19 cellular contexts compared by ENCODE assay signal in the genomic region with DNA sequence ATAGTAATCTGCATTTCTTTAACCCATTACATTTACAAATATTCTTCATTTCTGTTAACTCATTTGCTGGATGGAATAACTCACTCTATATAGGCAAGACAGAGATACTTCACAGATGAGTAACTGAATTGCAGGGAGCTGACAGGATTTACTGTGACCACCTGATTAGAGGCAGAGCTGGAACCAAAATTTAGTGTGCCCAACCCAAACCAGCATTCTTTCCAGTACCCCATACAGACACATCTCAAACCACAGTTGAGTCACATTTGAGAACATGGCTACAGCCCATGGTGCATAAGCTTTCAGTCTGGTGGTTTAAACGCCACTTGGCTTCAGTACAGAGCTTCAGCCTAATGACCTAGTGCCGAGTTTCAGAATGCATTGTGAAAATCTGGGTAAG.
DNase-seq lines count a peak whose midpoint lies in the region; ATAC-seq, FAIRE-seq and TF ChIP-seq lines count a peak whose summit lies in the region.
"Had no signal": no experiment of that assay in that cellular context is flagged by ENCODE, and none has a peak within 500 bp of the region (broad histone marks: within the 10 kb centered on the region; RNA-seq: fewer than 3 reads in every experiment).

No MANE protein-coding gene starts in this region.

- intact Hi-C loops in tibial artery (cut with DNase I; ENCODE audit: low total_unique reads), result no loop called here

- H3K36me3 ChIP-seq in BJ (ENCODE audit: control insufficient read depth, insufficient read depth, low read length) (no peaks in the 10 kb centered on the region), tibial artery (no peaks in the 10 kb centered on the region)
- H3K36me3 ChIP-seq: spleen, stomach had no signal

- POLR2A ChIA-PET in BJ (lab: Charles Lee), result interaction anchor here (0.7 kb wide), 2 partner anchors 123 to 328 kb away, joined by 3 to 8 read pairs; no protein-coding TSS in a partner anchor

- H3K27ac ChIP-seq in tibial artery, result no peak overlapping the region
- H3K27ac ChIP-seq: spleen, stomach had no signal

- CTCF ChIA-PET in BJ (lab: Yijun Ruan, JAX), result interaction anchor here (0.7 to 1.5 kb wide), 6 partner anchors 13 to 287 kb away, joined by 3 to 7 read pairs (median 4); no protein-coding TSS in a partner anchor

- H3K4me3 ChIP-seq in BJ (ENCODE audit: low read depth, low read length), result no peak overlapping the region
- no peak overlapping the region for H3K4me3 ChIP-seq in tibial artery
- H3K4me3 ChIP-seq: spleen, stomach had no signal

- no peak for ATAC-seq in GM19035 (IDR thresholded peaks at IDR 0.05; ENCODE audit: unreplicated experiment)

- DNase-seq in BJ (ENCODE audit: low read depth) (peak; percentile 79), M059J (ENCODE audit: low read depth) (peak; percentile 96), dedifferentiated amniotic fluid mesenchymal stem cell (ENCODE audit: extremely low spot score) (peak; percentile 56), non-pigmented ciliary epithelial cell (ENCODE audit: low read depth) (peak; percentile 57), D721Med (ENCODE audit: insufficient read length, low spot score) (no peak), tibial artery (no peak), NCI-H524 treated with DMSO at 0.1 percent for 48 hours (lab: John Stamatoyannopoulos, UW) (no peak)
- DNase-seq: activated CD4-positive, alpha-beta T cell treated with anti-CD3 and anti-CD28 coated beads, Interleukin-2, amount 50 U/mL, for 4 hours; activated T-cell treated with anti-CD3 and anti-CD28 coated beads, Interleukin-2, amount 50 U/mL, for 48 hours; amygdala; dermis blood vessel endothelial cell; DND-41; MV-4-11; NCI-H2107; SHP77 treated with DMSO at 0.1 percent for 48 hours; spleen; stomach had no signal

- TF ChIP-seq CTCF in BJ (IDR thresholded peaks at IDR 0.05; ENCODE audit: insufficient read depth, low read depth, low read length) (no peak), D721Med (IDR thresholded peaks at IDR 0.05; ENCODE audit: insufficient read depth, missing control alignments) (no peak), tibial artery (IDR thresholded peaks at IDR 0.05) (no peak)

- H3K27me3 ChIP-seq in BJ (ENCODE audit: control insufficient read depth, insufficient read depth, low read length) (no peaks in the 10 kb centered on the region), tibial artery (no peaks in the 10 kb centered on the region)
- H3K27me3 ChIP-seq: spleen, stomach had no signal

- no peaks in the 10 kb centered on the region for H3K9me3 ChIP-seq in tibial artery
- H3K9me3 ChIP-seq: spleen, stomach had no signal

- FAIRE-seq in D721Med (lab: Jason Lieb, UNC), result no peak
- FAIRE-seq: frontal cortex had no signal

- peaks cover 0 to 18% (median 12%) of the 10 kb centered on the region in 4 donors for H3K4me1 ChIP-seq in tibial artery
- H3K4me1 ChIP-seq: spleen had no signal

Comparison
In these comparisons a context has a peak if more than half of its experiments do, and no peak if none do; other contexts are left out.
1. DNase-seq: peak in BJ (single experiment), M059J (single experiment), dedifferentiated amniotic fluid mesenchymal stem cell (single experiment) and non-pigmented ciliary epithelial cell (single experiment); none in D721Med (single experiment), tibial artery (0 of 2) and NCI-H524 treated with DMSO at 0.1 percent for 48 hours (single experiment).